Comparison of ENCODE assay signal across 8 cellular contexts in the genomic region with DNA sequence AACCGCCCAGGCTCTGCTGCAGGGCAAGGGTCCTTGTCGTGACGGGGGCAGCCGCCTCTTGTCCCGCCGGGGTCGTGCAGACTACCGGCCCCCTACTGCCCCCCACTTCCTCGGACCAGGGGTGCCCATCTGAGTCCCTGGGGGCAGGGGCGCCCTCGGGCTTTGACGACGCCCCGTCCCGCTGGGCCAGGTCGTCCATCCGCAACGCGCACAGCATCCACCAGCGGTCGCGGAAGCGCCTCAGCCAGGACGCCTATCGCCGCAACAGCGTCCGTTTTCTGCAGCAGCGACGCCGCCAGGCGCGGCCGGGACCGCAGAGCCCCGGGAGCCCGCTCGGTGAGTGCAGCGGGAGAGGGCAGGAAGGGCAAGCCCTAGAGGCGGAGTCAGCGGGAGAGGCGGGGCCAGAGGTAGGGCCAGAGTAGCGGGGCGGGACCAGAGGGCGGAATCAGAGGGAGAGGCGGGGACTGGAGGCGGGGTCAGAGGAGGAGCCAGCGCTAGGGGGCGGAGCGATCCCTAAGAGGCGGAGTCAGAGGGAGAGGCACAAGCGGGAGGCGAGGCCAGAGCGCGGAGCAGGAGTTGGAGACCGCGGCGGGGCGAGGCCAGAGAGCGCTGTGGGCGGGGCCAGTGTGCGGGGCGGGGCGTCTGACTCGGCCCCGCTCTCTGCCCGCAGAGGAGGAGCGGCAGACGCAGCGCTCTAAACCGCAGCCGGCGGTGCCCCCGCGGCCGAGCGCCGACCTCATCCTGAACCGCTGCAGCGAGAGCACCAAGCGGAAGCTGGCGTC. TPM values are rescaled to one million over a fixed set of nuclear protein-coding genes. Genes with fewer than 3 reads are reported as not detected.
DNase-seq lines count a peak whose midpoint lies in the region; ATAC-seq and TF ChIP-seq lines count a peak whose summit lies in the region.
"Not testable (repeated sequence)": the region's sequence is repeated elsewhere in the genome, so short reads cannot be mapped to it uniquely, and the experiment has no call there.

No MANE protein-coding gene starts in this region.

- H3K9me2 ChIP-seq in MM.1S (replicated peaks; ENCODE audit: insufficient read depth, low read length): not testable (repeated sequence)

- not testable (repeated sequence) for H3K4me3 ChIP-seq in DND-41 (ENCODE audit: low read depth in 1 of 2, low read length in 2 of 2); MM.1S (ENCODE audit: low read length)
- H3K4me3 ChIP-seq in HEK293 (ENCODE audit: low read depth, low read length) (peak overlapping the region; percentile 15), Panc1 (ENCODE audit: low read depth in 2 of 2, low read length in 2 of 2) (peak overlapping the region; percentile 26 to 29; a peak in 3 of 4 replicates)

- ATAC-seq in DND-41 (ENCODE audit: insufficient read depth, low read depth): peak; percentile 93
- ATAC-seq in Panc1: peak; percentile 96
- peak; percentile 81 to 84 for ATAC-seq in naive B cell (ENCODE audit: low read depth in 2 of 2)

- CTCF ChIA-PET in HEK293 (lab: Yijun Ruan, JAX); Panc1 (lab: Charles Lee): not testable (repeated sequence)

- intact Hi-C loops in Panc1 (cut with micrococcal nuclease; ENCODE audit: unreplicated experiment): not testable (repeated sequence)

- H3K27me3 Mint-ChIP-seq in naive B cell: not testable (repeated sequence)

- not testable (repeated sequence) for H3K36me3 Mint-ChIP-seq in naive B cell

- H3K9ac ChIP-seq in DND-41 (ENCODE audit: low read depth, low read length); MM.1S (ENCODE audit: low read length): not testable (repeated sequence)

- peak overlapping the region in 1 of 6 donors; percentile 53 for H3K27ac Mint-ChIP-seq in naive B cell

- not testable (repeated sequence) for H3K9me3 ChIP-seq in DND-41 (ENCODE audit: insufficient read depth, low read length, severe bottlenecking); HEK293 (ENCODE audit: control insufficient read depth, insufficient read depth, low read depth, low read length); MM.1S (replicated peaks; ENCODE audit: insufficient read depth, low read length); Panc1 (ENCODE audit: control insufficient read depth, insufficient read depth, low read depth, low read length)

- H3K9me3 Mint-ChIP-seq in naive B cell: not testable (repeated sequence)

- not testable (repeated sequence) for H4K20me1 ChIP-seq in DND-41 (ENCODE audit: insufficient read depth, low read length); MM.1S (ENCODE audit: insufficient read depth, low read length)

- H3K4me1 ChIP-seq in DND-41 (ENCODE audit: insufficient read depth, low read length); HEK293 (ENCODE audit: control insufficient read depth, insufficient read depth, low read length); MM.1S (ENCODE audit: low read length); Panc1 (ENCODE audit: control insufficient read depth, insufficient read depth, low read length): not testable (repeated sequence)

- H2AFZ ChIP-seq in DND-41 (ENCODE audit: low read depth, low read length); MM.1S (ENCODE audit: low read length): not testable (repeated sequence)

- not testable (repeated sequence) for H3K27ac ChIP-seq in DND-41 (ENCODE audit: low read length); HEK293 (ENCODE audit: extremely low read depth, low read depth, low read length); MM.1S (ENCODE audit: low read length); Panc1 (ENCODE audit: low read length); epithelial cell of prostate

- POLR2A ChIA-PET in HEK293 (lab: Yijun Ruan, JAX); Panc1 (lab: Charles Lee): not testable (repeated sequence)

- in situ Hi-C loops in Panc1 (cut with HindIII; ENCODE audit: low pct_unique_long_range_greater_than_20kb, low sequenced_read_pairs): not testable (repeated sequence)

- not testable (repeated sequence) for BruUV-seq in Panc1 (replicated peaks; lab: Mats Ljungman, UMichigan)

- DNase-seq in DND-41 (peak; percentile 96), MM.1S (peak; percentile 79), Panc1 (ENCODE audit: low read depth, low spot score) (peak; percentile 7), epithelial cell of prostate (ENCODE audit: low read depth, low spot score) (peak; percentile 20), naive B cell (peak; percentile 97)
- DNase-seq in activated T-cell treated with anti-CD3 and anti-CD28 coated beads, Interleukin-2, amount 50 U/mL, for 1 hour: peak; percentile 100
- DNase-seq in stimulated activated CD8-positive, alpha-beta memory T cell treated with anti-CD3 and anti-CD28 coated beads, Interleukin-2, amount 100 ng/mL, for 48 hours (ENCODE audit: low read depth in 2 of 2): peak; percentile 83 to 93

- not testable (repeated sequence) for TF ChIP-seq CTCF in DND-41 (IDR thresholded peaks at IDR 0.05; ENCODE audit: borderline replicate concordance, extremely low read depth, low read length, poor library complexity, severe bottlenecking); HEK293 (tag by site-specific recombination; IDR thresholded peaks at IDR 0.05); MM.1S (IDR thresholded peaks at IDR 0.05; ENCODE audit: low read length); Panc1 (IDR thresholded peaks at IDR 0.05)

- H3K4me2 ChIP-seq in DND-41 (ENCODE audit: insufficient read depth, low read length): peak overlapping the region; percentile 52; the same call in 1 of the 2 replicates
- H3K4me2 ChIP-seq in MM.1S (ENCODE audit: low read depth, low read length): not testable (repeated sequence)

- not testable (repeated sequence) for H3K27me3 ChIP-seq in DND-41 (ENCODE audit: insufficient read depth, low read length, poor library complexity); MM.1S (replicated peaks; ENCODE audit: insufficient read depth, low read length); Panc1 (ENCODE audit: control insufficient read depth, insufficient read depth, low read length)

- peak overlapping the region in 7 of 8 donors; percentile 34 to 75 (median 63) for H3K4me3 Mint-ChIP-seq in naive B cell

- H3K4me1 Mint-ChIP-seq in naive B cell: not testable (repeated sequence)

- H3K79me2 ChIP-seq in DND-41 (ENCODE audit: insufficient read depth, low read length); MM.1S (ENCODE audit: low read length): not testable (repeated sequence)

- H3F3A ChIP-seq in MM.1S (ENCODE audit: insufficient read depth, low read length): not testable (repeated sequence)

- H3K36me3 ChIP-seq in DND-41 (ENCODE audit: insufficient read depth, low read length); HEK293 (ENCODE audit: control insufficient read depth in 2 of 2, insufficient read depth in 1 of 2, low read length in 2 of 2); MM.1S (replicated peaks; ENCODE audit: insufficient read depth, low read length); Panc1 (ENCODE audit: control insufficient read depth, insufficient read depth, low read length): not testable (repeated sequence)

TF ChIP-seq in HEK293, 187 proteins besides CTCF, POLR2A, EP300 and RAD21:
- TF ChIP-seq, protein P1, sequence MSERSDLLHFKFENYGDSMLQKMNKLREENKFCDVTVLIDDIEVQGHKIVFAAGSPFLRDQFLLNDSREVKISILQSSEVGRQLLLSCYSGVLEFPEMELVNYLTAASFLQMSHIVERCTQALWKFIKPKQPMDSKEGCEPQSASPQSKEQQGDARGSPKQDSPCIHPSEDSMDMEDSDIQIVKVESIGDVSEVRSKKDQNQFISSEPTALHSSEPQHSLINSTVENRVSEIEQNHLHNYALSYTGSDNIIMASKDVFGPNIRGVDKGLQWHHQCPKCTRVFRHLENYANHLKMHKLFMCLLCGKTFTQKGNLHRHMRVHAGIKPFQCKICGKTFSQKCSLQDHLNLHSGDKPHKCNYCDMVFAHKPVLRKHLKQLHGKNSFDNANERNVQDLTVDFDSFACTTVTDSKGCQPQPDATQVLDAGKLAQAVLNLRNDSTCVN (tag by site-specific recombination; optimal IDR thresholded peaks at IDR 0.05): peak; percentile 58

RNA-seq across cellular contexts. Expression of a gene that starts 14.7 kb away (rescaled TPM):
- total RNA-seq in Panc1 (2021; ENCODE audit: unreplicated experiment): not detected
- polyA plus RNA-seq in Panc1 (2012; ENCODE audit: insufficient read length): 0.59 TPM
- polyA plus RNA-seq in naive B cell (ENCODE audit: low read depth in 6 of 6): 100 to 1,000 TPM; 301 to 589 (median 335) TPM

Comparison
In these comparisons a context has a peak if more than half of its experiments do, and no peak if none do; other contexts are left out.
1. DNase-seq: peak in every context shown above with its lines; median percentile 100 in activated T-cell treated with anti-CD3 and anti-CD28 coated beads, Interleukin-2, amount 50 U/mL, for 1 hour; 97 in naive B cell; 96 in DND-41; 88 in stimulated activated CD8-positive, alpha-beta memory T cell treated with anti-CD3 and anti-CD28 coated beads, Interleukin-2, amount 100 ng/mL, for 48 hours; 79 in MM.1S; 20 in epithelial cell of prostate; 7 in Panc1.